8 cellular contexts compared by ENCODE assay signal in genomic region chr17:68057531-68057952, GRCh38. TPM values are rescaled to one million over a fixed set of nuclear protein-coding genes. Genes with fewer than 3 reads are reported as not detected.
DNase-seq lines count a peak whose midpoint lies in the region; ATAC-seq, FAIRE-seq and TF ChIP-seq lines count a peak whose summit lies in the region.

No MANE protein-coding gene starts in this region.

- H3K27ac Mint-ChIP-seq in activated CD8-positive, alpha-beta T cell treated with anti-CD3 and anti-CD28 coated beads for 36 hours: no peak overlapping the region
- no peak overlapping the region for H3K27ac Mint-ChIP-seq in stimulated activated memory B cell treated with anti-CD40 and anti-IgM and Interleukin-4, amounts not matched to agents 10 μg/mL and 1 μg/mL and 100 μg/mL, for 72 hours

- ATAC-seq in activated CD8-positive, alpha-beta T cell treated with anti-CD3 and anti-CD28 coated beads for 36 hours: peak; percentile 86
- peak; percentile 52 for ATAC-seq in stimulated activated memory B cell treated with anti-CD40 and anti-IgM and Interleukin-4, amounts not matched to agents 10 μg/mL and 1 μg/mL and 100 μg/mL, for 72 hours
- no peak for ATAC-seq in gastrocnemius medialis

- TF ChIP-seq CTCF in D721Med (IDR thresholded peaks at IDR 0.05; ENCODE audit: insufficient read depth, missing control alignments): peak; percentile 39
- TF ChIP-seq CTCF in activated CD8-positive, alpha-beta T cell treated with anti-CD3 and anti-CD28 coated beads for 36 hours (IDR thresholded peaks at IDR 0.05): peak; percentile 57
- peak; percentile 45 for TF ChIP-seq CTCF in fibroblast of the aortic adventitia (IDR thresholded peaks at IDR 0.05; ENCODE audit: insufficient read depth, low read length)
- peak in 2 of 5 experiments; percentile 14 to 24 for TF ChIP-seq CTCF in gastrocnemius medialis (IDR thresholded peaks at IDR 0.05 in 4 of 5, conservative IDR thresholded peaks at IDR 0.05 in 1 of 5)
- peak in 1 of 5 experiments; percentile 39 for TF ChIP-seq CTCF in tibial nerve (IDR thresholded peaks at IDR 0.05)

- H3K4me1 ChIP-seq in gastrocnemius medialis (peaks cover 0 to 4% of the 10 kb centered on the region in 2 donors), tibial nerve (peaks cover 0 to 21% (median 4%) of the 10 kb centered on the region in 4 donors)

- TF ChIP-seq POLR2A in gastrocnemius medialis (IDR thresholded peaks at IDR 0.05) (no peak), tibial nerve (IDR thresholded peaks at IDR 0.05) (no peak)

- in situ Hi-C loops in gastrocnemius medialis (cut with MboI; ENCODE audit: low sequenced_read_pairs in 4 of 4): no loop called here

- H3K36me3 Mint-ChIP-seq in activated CD8-positive, alpha-beta T cell treated with anti-CD3 and anti-CD28 coated beads for 36 hours (ENCODE audit: low read depth): no peaks in the 10 kb centered on the region
- H3K36me3 Mint-ChIP-seq in stimulated activated memory B cell treated with anti-CD40 and anti-IgM and Interleukin-4, amounts not matched to agents 10 μg/mL and 1 μg/mL and 100 μg/mL, for 72 hours: no peaks in the 10 kb centered on the region

- H3K4me3 ChIP-seq in fibroblast of the aortic adventitia (ENCODE audit: low read depth, low read length) (no peak overlapping the region), gastrocnemius medialis (no peak overlapping the region), tibial nerve (no peak overlapping the region)

- no peak for DNase-seq in D721Med (ENCODE audit: insufficient read length, low spot score)
- peak; percentile 60 to 62 for DNase-seq in Kasumi-1 (lab: John Stamatoyannopoulos, UW)
- DNase-seq in activated CD8-positive, alpha-beta T cell treated with anti-CD3 and anti-CD28 coated beads for 36 hours: peak; percentile 70
- peak; percentile 65 for DNase-seq in fibroblast of the aortic adventitia (ENCODE audit: low read depth)
- DNase-seq in gastrocnemius medialis: no peak
- DNase-seq in tibial nerve (ENCODE audit: low spot score in 2 of 2): no peak
- DNase-seq in retina: no peak

- H3K27me3 Mint-ChIP-seq in activated CD8-positive, alpha-beta T cell treated with anti-CD3 and anti-CD28 coated beads for 36 hours: no peaks in the 10 kb centered on the region
- H3K27me3 Mint-ChIP-seq in stimulated activated memory B cell treated with anti-CD40 and anti-IgM and Interleukin-4, amounts not matched to agents 10 μg/mL and 1 μg/mL and 100 μg/mL, for 72 hours: no peaks in the 10 kb centered on the region

- no peaks in the 10 kb centered on the region for H3K27me3 ChIP-seq in gastrocnemius medialis
- no peaks in the 10 kb centered on the region for H3K27me3 ChIP-seq in tibial nerve

- no peaks in the 10 kb centered on the region for H3K9me3 ChIP-seq in gastrocnemius medialis
- no peaks in the 10 kb centered on the region for H3K9me3 ChIP-seq in tibial nerve

- CTCF ChIA-PET in activated CD8-positive, alpha-beta T cell treated with anti-CD3 and anti-CD28 coated beads for 36 hours (lab: Charles Lee): interaction anchor here (0.7 to 4.2 kb wide), 13 partner anchors 10 to 406 kb away, joined by 3 to 12 read pairs (median 4); no protein-coding TSS in a partner anchor

- no peak for FAIRE-seq in D721Med (lab: Jason Lieb, UNC)

- peaks cover 5% of the 10 kb centered on the region for H3K4me1 Mint-ChIP-seq in activated CD8-positive, alpha-beta T cell treated with anti-CD3 and anti-CD28 coated beads for 36 hours (ENCODE audit: low read depth)
- peaks cover 8% of the 10 kb centered on the region for H3K4me1 Mint-ChIP-seq in stimulated activated memory B cell treated with anti-CD40 and anti-IgM and Interleukin-4, amounts not matched to agents 10 μg/mL and 1 μg/mL and 100 μg/mL, for 72 hours

- 41 to 54% methylated on average over 4 of the region's 4 CpGs for WGBS in tibial nerve, 2 donors

- H3K9me3 Mint-ChIP-seq in activated CD8-positive, alpha-beta T cell treated with anti-CD3 and anti-CD28 coated beads for 36 hours: no peaks in the 10 kb centered on the region
- H3K9me3 Mint-ChIP-seq in stimulated activated memory B cell treated with anti-CD40 and anti-IgM and Interleukin-4, amounts not matched to agents 10 μg/mL and 1 μg/mL and 100 μg/mL, for 72 hours: no peaks in the 10 kb centered on the region

- no peak for TF ChIP-seq EP300 in tibial nerve (IDR thresholded peaks at IDR 0.05)

- POLR2A ChIA-PET in activated CD8-positive, alpha-beta T cell treated with anti-CD3 and anti-CD28 coated beads for 36 hours (lab: Charles Lee): interaction anchor here (1.5 kb wide), 1 partner anchor 21 kb away, joined by 3 read pairs; no protein-coding TSS in a partner anchor

- H3K36me3 ChIP-seq in gastrocnemius medialis (no peaks in the 10 kb centered on the region), tibial nerve (no peaks in the 10 kb centered on the region)

- no peak overlapping the region for H3K4me3 Mint-ChIP-seq in activated CD8-positive, alpha-beta T cell treated with anti-CD3 and anti-CD28 coated beads for 36 hours
- no peak overlapping the region for H3K4me3 Mint-ChIP-seq in stimulated activated memory B cell treated with anti-CD40 and anti-IgM and Interleukin-4, amounts not matched to agents 10 μg/mL and 1 μg/mL and 100 μg/mL, for 72 hours

- intact Hi-C loops in activated CD8-positive, alpha-beta T cell treated with anti-CD3 and anti-CD28 coated beads for 36 hours (cut with micrococcal nuclease): loop anchor here (10.0 kb wide), 1 partner anchor 407 kb away; no protein-coding TSS in a partner anchor
- intact Hi-C loops in gastrocnemius medialis (cut with DNase I; ENCODE audit: low total_unique reads): no loop called here

- no peak overlapping the region for H3K27ac ChIP-seq in gastrocnemius medialis
- no peak overlapping the region for H3K27ac ChIP-seq in tibial nerve

RNA-seq across cellular contexts. Expression of gene KPNA2, which starts 22.0 kb away (rescaled TPM):
- 100 to 1,000 TPM; 165 to 180 TPM for total RNA-seq in activated CD8-positive, alpha-beta T cell treated with anti-CD3 and anti-CD28 coated beads for 36 hours
- 83.9 and 134 TPM in 2 replicates for total RNA-seq in fibroblast of the aortic adventitia (ENCODE audit: low replicate concordance)
- 10 to 100 TPM; 14.5 to 23.3 (median 19.3) TPM for total RNA-seq in gastrocnemius medialis
- 10 to 100 TPM; 10.4 to 18.3 (median 16.4) TPM for total RNA-seq in tibial nerve

Comparison
In these comparisons a context has a peak if more than half of its experiments do, and no peak if none do; other contexts are left out.
1. DNase-seq: peak in Kasumi-1 (2 of 2), activated CD8-positive, alpha-beta T cell treated with anti-CD3 and anti-CD28 coated beads for 36 hours (single experiment) and fibroblast of the aortic adventitia (single experiment); none in D721Med (single experiment), gastrocnemius medialis (0 of 2), tibial nerve (0 of 2) and retina (single experiment).
2. ATAC-seq: peak in activated CD8-positive, alpha-beta T cell treated with anti-CD3 and anti-CD28 coated beads for 36 hours (single experiment) and stimulated activated memory B cell treated with anti-CD40 and anti-IgM and Interleukin-4, amounts not matched to agents 10 μg/mL and 1 μg/mL and 100 μg/mL, for 72 hours (single experiment); none in gastrocnemius medialis (0 of 2).